8 cellular contexts compared by ENCODE assay signal in the genomic region with DNA sequence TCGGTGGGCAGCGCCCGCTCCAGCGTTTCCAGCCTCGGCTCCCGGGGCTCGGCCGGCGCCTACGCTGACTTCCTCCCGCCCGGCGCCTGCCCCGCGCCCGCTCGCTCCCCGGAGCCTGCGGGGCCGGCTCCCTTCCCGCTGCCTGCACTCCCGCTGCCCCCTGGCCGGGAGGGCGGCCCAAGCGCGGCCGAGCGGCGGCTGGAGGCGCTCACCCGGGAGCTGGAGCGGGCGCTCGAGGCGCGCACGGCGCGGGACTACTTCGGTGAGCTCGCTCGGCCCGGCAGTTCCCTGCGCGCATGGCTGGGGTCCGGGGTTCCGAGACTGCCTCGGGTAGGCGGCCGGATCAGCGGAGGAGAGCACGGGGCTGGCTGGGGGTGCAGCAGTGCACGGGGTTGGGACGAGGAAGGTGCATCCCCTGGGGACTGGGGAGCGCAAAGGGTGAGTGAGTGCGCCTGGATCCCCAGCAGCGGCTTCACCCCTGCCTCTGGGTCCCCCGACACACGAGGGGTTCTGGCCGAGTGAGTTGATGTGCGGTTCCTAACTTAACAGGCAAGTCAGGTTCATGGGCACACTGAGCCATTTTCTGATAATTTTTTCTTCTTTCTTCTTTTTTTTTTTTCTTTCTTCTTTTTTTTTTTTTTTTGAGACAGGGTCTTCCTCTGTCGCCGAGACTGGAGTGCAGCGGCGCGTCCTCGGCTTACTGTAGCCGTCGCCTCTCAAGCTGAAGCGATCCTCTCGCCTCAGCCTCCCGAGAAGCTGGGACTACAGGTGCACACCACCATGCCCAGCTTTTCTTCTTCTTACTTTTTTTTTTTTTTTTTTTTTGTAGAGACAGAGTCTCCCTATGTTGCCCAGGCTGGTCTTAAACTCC. TPM values are rescaled to one million over a fixed set of nuclear protein-coding genes. Genes with fewer than 3 reads are reported as not detected.
A peak's percentile ranks its signal among the peaks of the same experiment; 100 is the strongest.
DNase-seq lines count a peak whose midpoint lies in the region; ATAC-seq and TF ChIP-seq lines count a peak whose summit lies in the region.

No MANE protein-coding gene starts in this region.

- H3K36me3 ChIP-seq in right lobe of liver, result no peaks in the 10 kb centered on the region
- no peaks in the 10 kb centered on the region for H3K36me3 ChIP-seq in transverse colon

- H3K4me3 ChIP-seq in cardiac fibroblast (replicated peaks in 1 of 2; ENCODE audit: low read depth in 2 of 2, low read length in 2 of 2) (peak overlapping the region; percentile 69 to 79), right lobe of liver (peak overlapping the region; percentile 29 to 46 (median 31)), transverse colon (peak overlapping the region; percentile 33 to 59 (median 54))

- H3K4me1 Mint-ChIP-seq in activated CD4-positive, alpha-beta T cell treated with anti-CD3 and anti-CD28 coated beads, Interleukin-2, amount 10 ng/mL, durations not matched to agents 24 days and 14 days, result no peaks in the 10 kb centered on the region

- H3K9me3 ChIP-seq in right lobe of liver, result no peaks in the 10 kb centered on the region
- H3K9me3 ChIP-seq in transverse colon, result no peaks in the 10 kb centered on the region

- H3K27ac ChIP-seq in right lobe of liver, result peak overlapping the region in 1 of 3 donors; percentile 40
- H3K27ac ChIP-seq in transverse colon, result peak overlapping the region; percentile 68 to 80 (median 76)

- H3K9me3 Mint-ChIP-seq in activated CD4-positive, alpha-beta T cell treated with anti-CD3 and anti-CD28 coated beads, Interleukin-2, amount 10 ng/mL, durations not matched to agents 24 days and 14 days, result no peaks in the 10 kb centered on the region

- no peak for TF ChIP-seq EP300 in transverse colon (IDR thresholded peaks at IDR 0.05; ENCODE audit: low read depth)

- H3K27ac Mint-ChIP-seq in activated CD4-positive, alpha-beta T cell treated with anti-CD3 and anti-CD28 coated beads, Interleukin-2, amount 10 ng/mL, durations not matched to agents 24 days and 14 days, result no peak overlapping the region

- ATAC-seq in right lobe of liver (peak in 3 of 4 donors; percentile 5 to 19 (median 9)), HG03457 (IDR thresholded peaks at IDR 0.05; ENCODE audit: unreplicated experiment) (no peak), HG03354 (IDR thresholded peaks at IDR 0.05; ENCODE audit: poor library complexity, severe bottlenecking, unreplicated experiment) (no peak)

- H3K27me3 Mint-ChIP-seq in activated CD4-positive, alpha-beta T cell treated with anti-CD3 and anti-CD28 coated beads, Interleukin-2, amount 10 ng/mL, durations not matched to agents 24 days and 14 days, result peaks cover 50% of the 10 kb centered on the region

- no peak for DNase-seq in activated CD4-positive, alpha-beta T cell treated with anti-CD3 and anti-CD28 coated beads, Interleukin-2, amount 10 ng/mL, durations not matched to agents 24 days and 14 days
- DNase-seq in activated CD4-positive, alpha-beta T cell treated with anti-CD3 and anti-CD28 coated beads for 1 hour, result no peak
- DNase-seq in cardiac fibroblast (ENCODE audit: low read depth in 2 of 2) (peak; percentile 46 to 52), right lobe of liver (peak in 1 of 3 donors; percentile 62), transverse colon (no peak), activated gamma-delta T cell (lab: John Stamatoyannopoulos, UW) (no peak)

- TF ChIP-seq POLR2A in right lobe of liver (IDR thresholded peaks at IDR 0.05) (no peak), transverse colon (IDR thresholded peaks at IDR 0.05) (no peak)

- 20% methylated on average over 8 of the region's 72 CpGs for WGBS in right lobe of liver (ENCODE audit: insufficient coverage, low coverage, low lambda C conversion rate, missing lambda C conversion rate)
- WGBS in transverse colon (ENCODE audit: low coverage in 1 of 2), 2 donors, result 18% methylated on average over 49 of the region's 72 CpGs; no CpG with 5 or more reads in 1 of the 2 donors

- TF ChIP-seq CTCF in cardiac fibroblast (IDR thresholded peaks at IDR 0.05; ENCODE audit: low read depth, low read length), result no peak
- TF ChIP-seq CTCF in right lobe of liver (IDR thresholded peaks at IDR 0.05), result no peak
- no peak for TF ChIP-seq CTCF in transverse colon (IDR thresholded peaks at IDR 0.05)

- in situ Hi-C loops in transverse colon (cut with MboI; ENCODE audit: low pct_ligation_motif_present in 1 of 4, low pct_unique_long_range_greater_than_20kb in 1 of 4, low sequenced_read_pairs in 3 of 4), result no loop called here

- H3K27me3 ChIP-seq in right lobe of liver (peaks cover 0 to 10% of the 10 kb centered on the region in 2 donors), transverse colon (peaks cover 31% of the 10 kb centered on the region)

- H3K4me1 ChIP-seq in right lobe of liver (no peaks in the 10 kb centered on the region), transverse colon (peaks cover 0 to 15% (median 11%) of the 10 kb centered on the region in 4 donors)

- H3K36me3 Mint-ChIP-seq in activated CD4-positive, alpha-beta T cell treated with anti-CD3 and anti-CD28 coated beads, Interleukin-2, amount 10 ng/mL, durations not matched to agents 24 days and 14 days (ENCODE audit: low read depth), result no peaks in the 10 kb centered on the region

- H3K4me3 Mint-ChIP-seq in activated CD4-positive, alpha-beta T cell treated with anti-CD3 and anti-CD28 coated beads, Interleukin-2, amount 10 ng/mL, durations not matched to agents 24 days and 14 days, result peak overlapping the region; percentile 45

- intact Hi-C loops in activated CD4-positive, alpha-beta T cell treated with anti-CD3 and anti-CD28 coated beads, Interleukin-2, amount 10 ng/mL, durations not matched to agents 24 days and 14 days (cut with micrococcal nuclease), result no loop called here
- intact Hi-C loops in right lobe of liver (cut with DNase I) (no loop called here), transverse colon (cut with DNase I; ENCODE audit: low total_unique reads) (no loop called here)

RNA-seq across cellular contexts. Expression of a gene that starts 1.1 kb away (rescaled TPM):
- 0.47 and 1.0 TPM in 2 replicates for total RNA-seq in activated CD4-positive, alpha-beta T cell treated with anti-CD3 and anti-CD28 coated beads, Interleukin-2, amount 10 ng/mL, durations not matched to agents 24 days and 14 days
- total RNA-seq in right lobe of liver (1 to 10 TPM in 4 of 6 experiments, under 1 TPM in 2; 0.19 to 1.8 (median 1.3) TPM), transverse colon (1 to 10 TPM in 3 of 4 donors, under 1 TPM in 1; 0.60 to 4.1 (median 2.2) TPM)

RNA-seq across cellular contexts. Expression of a gene that starts 54.4 kb away (rescaled TPM):
- 186 and 190 TPM in 2 replicates for total RNA-seq in activated CD4-positive, alpha-beta T cell treated with anti-CD3 and anti-CD28 coated beads, Interleukin-2, amount 10 ng/mL, durations not matched to agents 24 days and 14 days
- total RNA-seq in right lobe of liver, result 10 to 100 TPM; 16.8 to 33.0 (median 25.2) TPM
- 100 to 1,000 TPM in 2 of 4 donors, 10 to 100 TPM in 2; 40.6 to 228 (median 110) TPM for total RNA-seq in transverse colon

Comparison
In these comparisons a context has a peak if more than half of its experiments do, and no peak if none do; other contexts are left out.
1. DNase-seq: peak in cardiac fibroblast (2 of 2); none in activated CD4-positive, alpha-beta T cell treated with anti-CD3 and anti-CD28 coated beads, Interleukin-2, amount 10 ng/mL, durations not matched to agents 24 days and 14 days (single experiment), activated CD4-positive, alpha-beta T cell treated with anti-CD3 and anti-CD28 coated beads for 1 hour (single experiment), transverse colon (single experiment) and activated gamma-delta T cell (single experiment).
2. ATAC-seq: peak in right lobe of liver (3 of 4); none in HG03457 (single experiment) and HG03354 (single experiment).
3. Peak in every context shown above with its lines, with median percentiles within 50 percentile points of each other: H3K4me3 ChIP-seq.